16 cellular contexts compared by ENCODE assay signal in the genomic region with DNA sequence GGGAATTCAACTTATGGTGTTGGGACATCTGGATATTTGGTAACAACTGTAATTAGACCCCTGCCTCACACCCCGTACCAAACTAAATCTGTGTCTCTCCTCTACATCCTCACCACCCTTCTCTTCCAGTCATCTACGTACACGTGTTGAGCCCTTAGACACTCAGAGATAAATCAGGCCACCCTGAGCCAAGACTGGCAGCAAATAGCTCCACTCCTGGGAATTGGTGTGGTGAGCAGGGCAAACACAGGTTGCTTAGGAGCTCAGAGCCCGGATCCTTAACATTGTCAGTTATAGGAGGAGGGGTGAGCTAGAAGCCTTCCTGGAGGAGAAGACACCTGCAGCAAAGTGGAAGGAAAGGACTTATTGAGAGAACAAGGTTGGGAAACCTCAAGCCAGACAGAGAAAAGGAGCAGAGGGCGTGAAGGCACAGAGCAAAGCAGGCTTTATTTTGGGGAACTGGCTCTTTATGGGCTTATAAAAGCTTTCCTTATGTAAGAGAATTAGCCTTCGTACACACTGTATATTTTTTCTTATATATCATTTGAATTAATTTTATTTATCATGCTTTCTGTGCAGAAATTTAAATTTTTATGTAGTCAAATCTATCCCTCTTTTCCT. TPM values are rescaled to one million over a fixed set of nuclear protein-coding genes. Genes with fewer than 3 reads are reported as not detected.
DNase-seq lines count a peak whose midpoint lies in the region; ATAC-seq and FAIRE-seq lines count a peak whose summit lies in the region.
"Had no signal": no experiment of that assay in that cellular context is flagged by ENCODE, and none has a peak within 500 bp of the region (broad histone marks: within the 10 kb centered on the region; RNA-seq: fewer than 3 reads in every experiment).

No MANE protein-coding gene starts in this region.

- ATAC-seq in central memory CD8-positive, alpha-beta T cell (replicated peaks; ENCODE audit: extremely low read depth, poor library complexity, severe bottlenecking) = no peak
- ATAC-seq: HCT116 had no signal

- FAIRE-seq in small intestine (lab: Jason Lieb, UNC) = no peak

- no peak overlapping the region for H3K27ac ChIP-seq in BLaER1
- no peak overlapping the region for H3K27ac ChIP-seq in small intestine (ENCODE audit: low read depth in 1 of 2, low read length in 1 of 2)
- H3K27ac ChIP-seq: 22Rv1, Peyer's patch had no signal

- H3K27me3 ChIP-seq in BLaER1 (no peaks in the 10 kb centered on the region), small intestine (ENCODE audit: control insufficient read depth in 2 of 2, insufficient read depth in 2 of 2, low read length in 2 of 2) (no peaks in the 10 kb centered on the region)
- H3K27me3 ChIP-seq: Peyer's patch had no signal

- H3K27ac Mint-ChIP-seq in central memory CD8-positive, alpha-beta T cell (ENCODE audit: low read depth) = peak overlapping the region; percentile 35
- no peak overlapping the region for H3K27ac Mint-ChIP-seq in activated naive CD4-positive, alpha-beta T cell treated with anti-CD3 and anti-CD28 coated beads, Interleukin-2, amount 10 ng/mL, durations not matched to agents 7 days and 5 days

- no peaks in the 10 kb centered on the region for H3K27me3 Mint-ChIP-seq in central memory CD8-positive, alpha-beta T cell
- H3K27me3 Mint-ChIP-seq in activated naive CD4-positive, alpha-beta T cell treated with anti-CD3 and anti-CD28 coated beads, Interleukin-2, amount 10 ng/mL, durations not matched to agents 7 days and 5 days = peaks cover 12% of the 10 kb centered on the region
- H3K27me3 Mint-ChIP-seq: IgD-negative memory B cell had no signal

- WGBS in small intestine, 3 donors = 69 to 87% (median 87%) methylated on average over 6 of the region's 6 CpGs

- H3K36me3 Mint-ChIP-seq in central memory CD8-positive, alpha-beta T cell (ENCODE audit: insufficient read depth) = peaks cover 4% of the 10 kb centered on the region
- peaks cover 2% of the 10 kb centered on the region for H3K36me3 Mint-ChIP-seq in activated naive CD4-positive, alpha-beta T cell treated with anti-CD3 and anti-CD28 coated beads, Interleukin-2, amount 10 ng/mL, durations not matched to agents 7 days and 5 days

- H3K4me3 Mint-ChIP-seq in central memory CD8-positive, alpha-beta T cell = no peak overlapping the region
- no peak overlapping the region for H3K4me3 Mint-ChIP-seq in activated naive CD4-positive, alpha-beta T cell treated with anti-CD3 and anti-CD28 coated beads, Interleukin-2, amount 10 ng/mL, durations not matched to agents 7 days and 5 days
- H3K4me3 Mint-ChIP-seq: IgD-negative memory B cell had no signal

- H4K20me1 ChIP-seq in BLaER1 = no peaks in the 10 kb centered on the region

- CTCF ChIA-PET in activated naive CD4-positive, alpha-beta T cell treated with anti-CD3 and anti-CD28 coated beads, Interleukin-2, amount 10 ng/mL, durations not matched to agents 7 days and 5 days (lab: Charles Lee) = interaction anchor here (1.1 kb wide), 1 partner anchor 24 kb away, joined by 4 read pairs; no protein-coding TSS in a partner anchor

- H3K9ac ChIP-seq in BLaER1 = no peak overlapping the region

- H3K4me1 Mint-ChIP-seq in central memory CD8-positive, alpha-beta T cell = peaks cover 21% of the 10 kb centered on the region
- peaks cover 6% of the 10 kb centered on the region for H3K4me1 Mint-ChIP-seq in activated naive CD4-positive, alpha-beta T cell treated with anti-CD3 and anti-CD28 coated beads, Interleukin-2, amount 10 ng/mL, durations not matched to agents 7 days and 5 days

- H3K4me1 ChIP-seq in BLaER1 (peaks cover 61% of the 10 kb centered on the region), small intestine (ENCODE audit: control insufficient read depth in 2 of 2, insufficient read depth in 1 of 2, low read depth in 1 of 2, low read length in 1 of 2) (no peaks in the 10 kb centered on the region)

- no peaks in the 10 kb centered on the region for H3K9me3 ChIP-seq in BLaER1
- H3K9me3 ChIP-seq in small intestine (ENCODE audit: control insufficient read depth, low read depth) = no peaks in the 10 kb centered on the region
- H3K9me3 ChIP-seq: Peyer's patch had no signal

- no peaks in the 10 kb centered on the region for H3K9me3 Mint-ChIP-seq in central memory CD8-positive, alpha-beta T cell
- H3K9me3 Mint-ChIP-seq in activated naive CD4-positive, alpha-beta T cell treated with anti-CD3 and anti-CD28 coated beads, Interleukin-2, amount 10 ng/mL, durations not matched to agents 7 days and 5 days = no peaks in the 10 kb centered on the region
- H3K9me3 Mint-ChIP-seq: IgD-negative memory B cell had no signal

- peak; percentile 47 for DNase-seq in DMS153 (lab: John Stamatoyannopoulos, UW)
- DNase-seq in DMS153 treated with DMSO at 0.1 percent for 48 hours (lab: John Stamatoyannopoulos, UW; ENCODE audit: unreplicated experiment) = no peak
- peak; percentile 28 for DNase-seq in NCI-H187 treated with DMSO at 0.1 percent for 48 hours (lab: John Stamatoyannopoulos, UW)
- DNase-seq in central memory CD8-positive, alpha-beta T cell (ENCODE audit: low spot score in 2 of 2) = no peak
- no peak for DNase-seq in small intestine
- DNase-seq in activated CD4-positive, alpha-beta T cell treated with anti-CD3 and anti-CD28 coated beads, Interleukin-2, amount 50 U/mL, for 48 hours = no peak
- DNase-seq in activated naive CD4-positive, alpha-beta T cell treated with anti-CD3 and anti-CD28 coated beads, Interleukin-2, amount 10 ng/mL, durations not matched to agents 7 days and 5 days = no peak
- DNase-seq: COR-L47, NCI-H2171 treated with DMSO at 0.1 percent for 48 hours, Peyer's patch, SHP77, SW 1271 had no signal

- H3K36me3 ChIP-seq in BLaER1 (no peaks in the 10 kb centered on the region), small intestine (ENCODE audit: control insufficient read depth in 2 of 2, insufficient read depth in 2 of 2, low read length in 2 of 2) (no peaks in the 10 kb centered on the region)
- H3K36me3 ChIP-seq: Peyer's patch had no signal

- H3K4me3 ChIP-seq in BLaER1 (no peak overlapping the region), small intestine (ENCODE audit: low read depth in 1 of 2, low read length in 2 of 2) (no peak overlapping the region)
- H3K4me3 ChIP-seq: Peyer's patch had no signal

- peak overlapping the region; percentile 61 for H3K4me2 ChIP-seq in BLaER1

RNA-seq across cellular contexts. Expression of gene KLHL35, which starts 36.9 kb away (rescaled TPM):
- under 1 TPM in 1 of 3 donors, not detected in 2; 0.81 TPM for polyA plus RNA-seq in small intestine

RNA-seq across cellular contexts. Expression of gene GDPD5, which starts 55.8 kb away (rescaled TPM):
- 1 to 10 TPM; 1.1 to 9.2 (median 3.0) TPM for polyA plus RNA-seq in small intestine

Comparison
In these comparisons a context has a peak if more than half of its experiments do, and no peak if none do; other contexts are left out.
1. DNase-seq: peak in DMS153 (single experiment) and NCI-H187 treated with DMSO at 0.1 percent for 48 hours (single experiment); none in DMS153 treated with DMSO at 0.1 percent for 48 hours (single experiment), central memory CD8-positive, alpha-beta T cell (0 of 2), small intestine (single experiment), activated CD4-positive, alpha-beta T cell treated with anti-CD3 and anti-CD28 coated beads, Interleukin-2, amount 50 U/mL, for 48 hours (0 of 2) and activated naive CD4-positive, alpha-beta T cell treated with anti-CD3 and anti-CD28 coated beads, Interleukin-2, amount 10 ng/mL, durations not matched to agents 7 days and 5 days (single experiment).